In genomic region chr22:26492220-26492619, GRCh38 we compare ENCODE assay signal across 19 cellular contexts. TPM values are rescaled to one million over a fixed set of nuclear protein-coding genes. Genes with fewer than 3 reads are reported as not detected.
DNase-seq lines count a peak whose midpoint lies in the region; ATAC-seq, FAIRE-seq and TF ChIP-seq lines count a peak whose summit lies in the region.
"Had no signal": no experiment of that assay in that cellular context is flagged by ENCODE, and none has a peak within 500 bp of the region (broad histone marks: within the 10 kb centered on the region; RNA-seq: fewer than 3 reads in every experiment).

No MANE protein-coding gene starts in this region.

- no peak overlapping the region for H3K9ac ChIP-seq in HepG2 (ENCODE audit: insufficient read depth, low read depth, low read length)
- H3K9ac ChIP-seq in mammary epithelial cell (ENCODE audit: insufficient read depth, low read length) = no peak overlapping the region
- H3K9ac ChIP-seq in keratinocyte (ENCODE audit: control insufficient read depth, extremely low read depth, insufficient read depth, low read length) = no peak overlapping the region

- H3K27me3 ChIP-seq in HepG2 (ENCODE audit: control insufficient read depth in 1 of 2, insufficient read depth in 2 of 2, low read length in 2 of 2) (no peaks in the 10 kb centered on the region), right lobe of liver (no peaks in the 10 kb centered on the region), mammary epithelial cell (ENCODE audit: insufficient read depth, low read length) (no peaks in the 10 kb centered on the region), keratinocyte (ENCODE audit: control insufficient read depth, extremely low read depth, insufficient read depth, low read length) (no peaks in the 10 kb centered on the region)
- H3K27me3 ChIP-seq: SJSA1 had no signal

- DNase-seq in HepG2 (ENCODE audit: low spot score) (no peak), right lobe of liver (no peak), mammary epithelial cell (no peak), keratinocyte (ENCODE audit: low read depth, low spot score) (no peak)
- DNase-seq in stimulated activated effector memory CD8-positive, alpha-beta T cell treated with anti-CD3 and anti-CD28 coated beads, Interleukin-12 subunit alpha, Interleukin-12 subunit beta, amount 100 ng/mL, for 72 hours (ENCODE audit: low spot score in 2 of 2) = no peak
- no peak for DNase-seq in stimulated activated CD4-positive, alpha-beta T cell treated with anti-CD3 and anti-CD28 coated beads, Interleukin-2, amount 100 ng/mL, for 24 hours
- DNase-seq: ACHN, HFFc6, KG1, MV-4-11, NCI-H1694 treated with DMSO at 0.1 percent for 48 hours, NCI-H2227 treated with DMSO at 0.1 percent for 48 hours, NCI-H524, PC-9 had no signal

- H3K4me2 ChIP-seq in HepG2 (ENCODE audit: low read depth, low read length) = no peak overlapping the region
- H3K4me2 ChIP-seq in mammary epithelial cell (ENCODE audit: insufficient read depth, low read depth, low read length) = peak overlapping the region; percentile 4
- no peak overlapping the region for H3K4me2 ChIP-seq in keratinocyte (ENCODE audit: control insufficient read depth, extremely low read depth, insufficient read depth, low read depth, low read length)
- H3K4me2 ChIP-seq: PC-9 had no signal

- intact Hi-C loops in HepG2 (cut with micrococcal nuclease; ENCODE audit: unreplicated experiment) = no loop called here
- intact Hi-C loops in right lobe of liver (cut with DNase I) = no loop called here
- intact Hi-C loops in mammary epithelial cell (cut with micrococcal nuclease) = no loop called here

- no peak overlapping the region for H2AFZ ChIP-seq in HepG2 (ENCODE audit: low read length)
- H2AFZ ChIP-seq in mammary epithelial cell (ENCODE audit: low read depth, low read length) = no peak overlapping the region
- H2AFZ ChIP-seq in keratinocyte (ENCODE audit: control insufficient read depth, low read length) = no peak overlapping the region
- H2AFZ ChIP-seq: PC-9 had no signal

- peaks cover 29 to 82% of the 10 kb centered on the region in 2 experiments for H3K36me3 ChIP-seq in HepG2 (replicated peaks in 1 of 2; ENCODE audit: control insufficient read depth in 1 of 2, insufficient read depth in 2 of 2, low read length in 2 of 2)
- peaks cover 17 to 90% (median 46%) of the 10 kb centered on the region in 4 donors for H3K36me3 ChIP-seq in right lobe of liver
- peaks cover 40% of the 10 kb centered on the region for H3K36me3 ChIP-seq in mammary epithelial cell (ENCODE audit: insufficient read depth, low read length)
- peaks cover 39 to 57% of the 10 kb centered on the region in 2 experiments for H3K36me3 ChIP-seq in keratinocyte (ENCODE audit: control insufficient read depth in 2 of 2, extremely low read depth in 1 of 2, insufficient read depth in 2 of 2, low read length in 2 of 2)

- POLR2A ChIA-PET in HepG2 (lab: Yijun Ruan, JAX) = interaction anchor here (1.1 kb wide), 1 partner anchor 9 kb away, joined by 4 read pairs; the partner anchor contains the start of genes HPS4 and SRRD

- TF ChIP-seq CTCF in HepG2 (CRISPR knock-in tag; IDR thresholded peaks at IDR 0.05) = no peak
- no peak for TF ChIP-seq CTCF in right lobe of liver (IDR thresholded peaks at IDR 0.05)
- no peak for TF ChIP-seq CTCF in mammary epithelial cell (conservative IDR thresholded peaks at IDR 0.05 in 1 of 2, IDR thresholded peaks at IDR 0.05 in 1 of 2; ENCODE audit: extremely low read depth in 1 of 2, insufficient read depth in 1 of 2, low read depth in 1 of 2, low read length in 2 of 2)
- no peak for TF ChIP-seq CTCF in keratinocyte (optimal IDR thresholded peaks at IDR 0.05 in 1 of 3, IDR thresholded peaks at IDR 0.05 in 1 of 3, conservative IDR thresholded peaks at IDR 0.05 in 1 of 3; ENCODE audit: extremely low read depth in 1 of 3, insufficient read depth in 2 of 3, low read length in 3 of 3)

- BruUV-seq in HepG2 (replicated peaks; lab: Mats Ljungman, UMichigan) (no TSS peak), mammary epithelial cell (replicated peaks; lab: Mats Ljungman, UMichigan) (no TSS peak)

- H4K20me1 ChIP-seq in HepG2 (ENCODE audit: insufficient read depth, low read length) = no peaks in the 10 kb centered on the region
- H4K20me1 ChIP-seq in mammary epithelial cell (ENCODE audit: insufficient read depth, low read length) = peaks cover 3% of the 10 kb centered on the region
- no peaks in the 10 kb centered on the region for H4K20me1 ChIP-seq in keratinocyte (ENCODE audit: control insufficient read depth, extremely low read depth, insufficient read depth, low read length)

- H3K4me1 ChIP-seq in HepG2 (ENCODE audit: insufficient read depth, low read length) = peaks cover 25% of the 10 kb centered on the region
- no peaks in the 10 kb centered on the region for H3K4me1 ChIP-seq in right lobe of liver
- peaks cover 24% of the 10 kb centered on the region for H3K4me1 ChIP-seq in mammary epithelial cell (ENCODE audit: insufficient read depth, low read length)
- peaks cover 24% of the 10 kb centered on the region for H3K4me1 ChIP-seq in keratinocyte (ENCODE audit: control insufficient read depth, extremely low read depth, insufficient read depth, low read length)

- peaks cover 6% of the 10 kb centered on the region for H3K4me1 Mint-ChIP-seq in stimulated activated effector memory CD8-positive, alpha-beta T cell treated with anti-CD3 and anti-CD28 coated beads, Interleukin-12 subunit alpha, Interleukin-12 subunit beta, amount 100 ng/mL, for 72 hours

- 96% methylated on average over 9 of the region's 9 CpGs for WGBS in HepG2 (ENCODE audit: low lambda C conversion rate)
- 83% methylated on average over 5 of the region's 9 CpGs for WGBS in right lobe of liver (ENCODE audit: insufficient coverage, low coverage, low lambda C conversion rate, missing lambda C conversion rate)
- 89% methylated on average over 7 of the region's 9 CpGs for WGBS in mammary epithelial cell (ENCODE audit: low coverage, missing lambda C conversion rate)

- H3K36me3 Mint-ChIP-seq in stimulated activated effector memory CD8-positive, alpha-beta T cell treated with anti-CD3 and anti-CD28 coated beads, Interleukin-12 subunit alpha, Interleukin-12 subunit beta, amount 100 ng/mL, for 72 hours = peaks cover 100% of the 10 kb centered on the region

- H3K27ac Mint-ChIP-seq in stimulated activated effector memory CD8-positive, alpha-beta T cell treated with anti-CD3 and anti-CD28 coated beads, Interleukin-12 subunit alpha, Interleukin-12 subunit beta, amount 100 ng/mL, for 72 hours = no peak overlapping the region
- H3K27ac Mint-ChIP-seq: HFFc6 had no signal

- TF ChIP-seq EP300 in HepG2 (IDR thresholded peaks at IDR 0.05; ENCODE audit: low read depth in 2 of 2, low read length in 2 of 2) = no peak
- no peak for TF ChIP-seq EP300 in HepG2 (CRISPR knock-in tag; IDR thresholded peaks at IDR 0.05; ENCODE audit: borderline replicate concordance)

- ATAC-seq in HepG2 (no peak), right lobe of liver (no peak), GM18858 (IDR thresholded peaks at IDR 0.05; ENCODE audit: unreplicated experiment) (no peak)
- no peak for ATAC-seq in stimulated activated effector memory CD8-positive, alpha-beta T cell treated with anti-CD3 and anti-CD28 coated beads, Interleukin-12 subunit alpha, Interleukin-12 subunit beta, amount 100 ng/mL, for 72 hours

- no peak for TF ChIP-seq RAD21 in HepG2 (CRISPR knock-in tag; IDR thresholded peaks at IDR 0.05)

- TF ChIP-seq POLR2A in HepG2 (IDR thresholded peaks at IDR 0.05; ENCODE audit: insufficient read depth in 1 of 2, low read depth in 2 of 2, low read length in 2 of 2) (0 out of 4 replicates have a peak, but pooled peaks of 1 of the 2 experiments have one; percentile 35), right lobe of liver (IDR thresholded peaks at IDR 0.05) (no peak)

- no peaks in the 10 kb centered on the region for H3K9me3 Mint-ChIP-seq in stimulated activated effector memory CD8-positive, alpha-beta T cell treated with anti-CD3 and anti-CD28 coated beads, Interleukin-12 subunit alpha, Interleukin-12 subunit beta, amount 100 ng/mL, for 72 hours
- H3K9me3 Mint-ChIP-seq: HFFc6 had no signal

- H3K4me3 ChIP-seq in HepG2 (replicated peaks in 1 of 3; ENCODE audit: insufficient read depth in 1 of 3, low read depth in 2 of 3, low read length in 3 of 3) (no peak overlapping the region), right lobe of liver (no peak overlapping the region), mammary epithelial cell (replicated peaks in 1 of 3; ENCODE audit: insufficient read depth in 1 of 3, low read depth in 2 of 3, low read length in 3 of 3) (no peak overlapping the region), keratinocyte (ENCODE audit: control insufficient read depth in 2 of 3, extremely low read depth in 1 of 3, insufficient read depth in 2 of 3, low read depth in 1 of 3, low read length in 3 of 3) (no peak overlapping the region)
- H3K4me3 ChIP-seq: PC-9, SJSA1 had no signal

- H3K9me3 ChIP-seq in HepG2 (ENCODE audit: low read length) = no peaks in the 10 kb centered on the region
- H3K9me3 ChIP-seq in right lobe of liver = no peaks in the 10 kb centered on the region
- no peaks in the 10 kb centered on the region for H3K9me3 ChIP-seq in mammary epithelial cell (replicated peaks; ENCODE audit: insufficient read depth, low read length)
- H3K9me3 ChIP-seq in keratinocyte (ENCODE audit: control insufficient read depth, low read depth, low read length) = no peaks in the 10 kb centered on the region
- H3K9me3 ChIP-seq: SJSA1 had no signal

- H3K79me2 ChIP-seq in HepG2 (ENCODE audit: insufficient read depth, low read length) = no peaks in the 10 kb centered on the region
- peaks cover 11% of the 10 kb centered on the region for H3K79me2 ChIP-seq in mammary epithelial cell (ENCODE audit: insufficient read depth, low read length)
- peaks cover 6% of the 10 kb centered on the region for H3K79me2 ChIP-seq in keratinocyte (ENCODE audit: control insufficient read depth, insufficient read depth, low read length)

- no peak overlapping the region for H3K4me3 Mint-ChIP-seq in stimulated activated effector memory CD8-positive, alpha-beta T cell treated with anti-CD3 and anti-CD28 coated beads, Interleukin-12 subunit alpha, Interleukin-12 subunit beta, amount 100 ng/mL, for 72 hours
- H3K4me3 Mint-ChIP-seq: HFFc6 had no signal

- CTCF ChIA-PET in HepG2 (lab: Yijun Ruan, JAX; ENCODE audit: low intra/inter-chr PET ratio, low total read pairs) (no interaction called here), mammary epithelial cell (lab: Charles Lee; ENCODE audit: low non-redundant PET) (no interaction called here)

- in situ Hi-C loops in HepG2 (cut with HindIII; ENCODE audit: extremely low pct_ligation_motif_present, low pct_unique_long_range_greater_than_20kb) (no loop called here), mammary epithelial cell (cut with MboI; ENCODE audit: low sequenced_read_pairs in 2 of 2) (no loop called here)

- H3K27ac ChIP-seq in HepG2 (ENCODE audit: extremely low read length, insufficient read depth, low read length) (no peak overlapping the region), right lobe of liver (no peak overlapping the region), mammary epithelial cell (ENCODE audit: insufficient read depth, low read depth, low read length) (no peak overlapping the region), keratinocyte (ENCODE audit: control insufficient read depth, insufficient read depth, low read length) (peak overlapping the region; percentile 88)
- H3K27ac ChIP-seq: C4-2B, PC-9, SJSA1 had no signal

- FAIRE-seq in HepG2 (lab: Jason Lieb, UNC) (no peak), keratinocyte (lab: Jason Lieb, UNC) (no peak)
- FAIRE-seq: D721Med, H54 had no signal

- dilution Hi-C loops in mammary epithelial cell (cut with HindIII; ENCODE audit: low sequenced_read_pairs) (no loop called here), keratinocyte (cut with MboI; ENCODE audit: extremely low pct_ligation_motif_present, low sequenced_read_pairs) (no loop called here)

- H3K9me1 ChIP-seq in keratinocyte (ENCODE audit: control insufficient read depth, extremely low read depth, insufficient read depth, low read length) = no peaks in the 10 kb centered on the region

RNA-seq across cellular contexts. Expression of gene SRRD, which starts 8.5 kb away (rescaled TPM):
- total RNA-seq in HepG2 (2016; rRNA removed; fragmentation: Illumina TruSeq; extraction: Trizol) (36.6 and 56.5 TPM in 2 replicates), right lobe of liver (10 to 100 TPM; 11.4 to 15.2 (median 11.8) TPM), mammary epithelial cell (10 to 100 TPM; 16.3 to 20.8 TPM)
- 17.9 and 19.5 TPM in 2 replicates for total RNA-seq in HepG2 (2016; cell fraction: cytosol; rRNA removed; fragmentation: Illumina TruSeq; extraction: Trizol; ENCODE audit: low read depth)
- 32.5 and 46.6 TPM in 2 replicates for total RNA-seq in HepG2 (2016; cell fraction: insoluble cytoplasmic fraction; rRNA removed; fragmentation: Illumina TruSeq; extraction: Trizol)
- 41.5 and 47.4 TPM in 2 replicates for total RNA-seq in HepG2 (2016; cell fraction: membrane; rRNA removed; fragmentation: Illumina TruSeq; extraction: Trizol)
- 15.6 and 20.0 TPM in 2 replicates for total RNA-seq in HepG2 (2016; cell fraction: nucleus; rRNA removed; fragmentation: Illumina TruSeq; extraction: Trizol)
- polyA plus RNA-seq in HepG2 (2011; rRNA removed) (21.8 and 22.8 TPM in 2 replicates), mammary epithelial cell (20.7 TPM), keratinocyte (30.2 to 45.0 TPM (median 33.0 TPM) in 3 replicates)
- polyA plus RNA-seq in HepG2 (2011; cell fraction: cytosol; rRNA removed) = 14.2 and 19.3 TPM in 2 replicates
- 6.5 and 12.7 TPM in 2 replicates for polyA plus RNA-seq in HepG2 (2011; cell fraction: nucleus; rRNA removed)
- polyA plus RNA-seq in HepG2 (2012) = 16.5 and 18.1 TPM in 2 replicates
- polyA plus RNA-seq in HepG2 (2016; cell fraction: cytosol; fragmentation: Illumina TruSeq; extraction: Trizol; ENCODE audit: low read depth) = 38.8 and 45.5 TPM in 2 replicates
- 54.6 and 54.9 TPM in 2 replicates for polyA plus RNA-seq in HepG2 (2016; cell fraction: insoluble cytoplasmic fraction; fragmentation: Illumina TruSeq; extraction: Trizol; ENCODE audit: low read depth)
- polyA plus RNA-seq in HepG2 (2016; cell fraction: membrane; fragmentation: Illumina TruSeq; extraction: Trizol; ENCODE audit: low read depth) = 41.2 and 47.5 TPM in 2 replicates
- polyA plus RNA-seq in HepG2 (2016; cell fraction: nucleus; fragmentation: Illumina TruSeq; extraction: Trizol; ENCODE audit: insufficient read depth, low read depth) = 23.9 and 26.3 TPM in 2 replicates
- polyA minus RNA-seq in HepG2 (2011; rRNA and poly(A)+ RNA removed; ENCODE audit: low replicate concordance) = 13.6 and 15.2 TPM in 2 replicates
- 8.6 and 10.8 TPM in 2 replicates for polyA minus RNA-seq in HepG2 (2011; cell fraction: cytosol; rRNA and poly(A)+ RNA removed)
- 14.0 and 18.3 TPM in 2 replicates for polyA minus RNA-seq in HepG2 (2011; cell fraction: nucleus; rRNA and poly(A)+ RNA removed)
- polyA minus RNA-seq in mammary epithelial cell (21.7 TPM), keratinocyte (9.2 to 21.2 TPM (median 20.3 TPM) in 3 replicates)
- polyA plus RNA-seq in keratinocyte (2011; ENCODE audit: low read depth) = 38.3 TPM
- 31.4 and 54.5 TPM in 2 replicates for polyA plus RNA-seq in keratinocyte (2011; cell fraction: cytosol; rRNA removed)
- 19.2 and 23.8 TPM in 2 replicates for polyA plus RNA-seq in keratinocyte (2011; cell fraction: nucleus; rRNA removed)
- polyA plus RNA-seq in keratinocyte (2012; ENCODE audit: low replicate concordance) = 17.3 and 20.6 TPM in 2 replicates
- 6.5 TPM for polyA minus RNA-seq in keratinocyte (2011; cell fraction: cytosol; rRNA and poly(A)+ RNA removed)
- polyA minus RNA-seq in keratinocyte (2011; cell fraction: nucleus; rRNA and poly(A)+ RNA removed) = 3.2 and 8.7 TPM in 2 replicates

RNA-seq across cellular contexts. Expression of gene HPS4, which starts 8.6 kb away (rescaled TPM):
- total RNA-seq in HepG2 (2016; rRNA removed; fragmentation: Illumina TruSeq; extraction: Trizol) (29.7 and 34.0 TPM in 2 replicates), right lobe of liver (10 to 100 TPM; 10.7 to 13.8 (median 12.6) TPM), mammary epithelial cell (10 to 100 TPM; 33.6 to 38.3 TPM)
- 6.1 and 12.7 TPM in 2 replicates for total RNA-seq in HepG2 (2016; cell fraction: cytosol; rRNA removed; fragmentation: Illumina TruSeq; extraction: Trizol; ENCODE audit: low read depth)
- total RNA-seq in HepG2 (2016; cell fraction: insoluble cytoplasmic fraction; rRNA removed; fragmentation: Illumina TruSeq; extraction: Trizol) = 28.2 and 33.4 TPM in 2 replicates
- 12.8 and 13.4 TPM in 2 replicates for total RNA-seq in HepG2 (2016; cell fraction: membrane; rRNA removed; fragmentation: Illumina TruSeq; extraction: Trizol)
- total RNA-seq in HepG2 (2016; cell fraction: nucleus; rRNA removed; fragmentation: Illumina TruSeq; extraction: Trizol) = 47.5 and 51.3 TPM in 2 replicates
- polyA plus RNA-seq in HepG2 (2011; rRNA removed) (27.4 and 28.0 TPM in 2 replicates), mammary epithelial cell (18.3 TPM), keratinocyte (15.3 to 21.5 TPM (median 21.3 TPM) in 3 replicates)
- 14.0 and 16.9 TPM in 2 replicates for polyA plus RNA-seq in HepG2 (2011; cell fraction: cytosol; rRNA removed)
- polyA plus RNA-seq in HepG2 (2011; cell fraction: nucleus; rRNA removed) = 114 and 121 TPM in 2 replicates
- polyA plus RNA-seq in HepG2 (2012) = 20.2 and 21.3 TPM in 2 replicates
- 2.0 TPM in 2 replicates for polyA plus RNA-seq in HepG2 (2016; cell fraction: cytosol; fragmentation: Illumina TruSeq; extraction: Trizol; ENCODE audit: low read depth)
- 14.9 and 19.8 TPM in 2 replicates for polyA plus RNA-seq in HepG2 (2016; cell fraction: insoluble cytoplasmic fraction; fragmentation: Illumina TruSeq; extraction: Trizol; ENCODE audit: low read depth)
- 4.4 and 5.3 TPM in 2 replicates for polyA plus RNA-seq in HepG2 (2016; cell fraction: membrane; fragmentation: Illumina TruSeq; extraction: Trizol; ENCODE audit: low read depth)
- polyA plus RNA-seq in HepG2 (2016; cell fraction: nucleus; fragmentation: Illumina TruSeq; extraction: Trizol; ENCODE audit: insufficient read depth, low read depth) = 67.8 and 71.6 TPM in 2 replicates
- 18.5 and 40.6 TPM in 2 replicates for polyA minus RNA-seq in HepG2 (2011; rRNA and poly(A)+ RNA removed; ENCODE audit: low replicate concordance)
- polyA minus RNA-seq in HepG2 (2011; cell fraction: cytosol; rRNA and poly(A)+ RNA removed) = 9.3 and 10.6 TPM in 2 replicates
- 61.7 and 71.9 TPM in 2 replicates for polyA minus RNA-seq in HepG2 (2011; cell fraction: nucleus; rRNA and poly(A)+ RNA removed)
- polyA minus RNA-seq in mammary epithelial cell (9.7 TPM), keratinocyte (15.9 to 45.2 TPM (median 27.2 TPM) in 3 replicates)
- polyA plus RNA-seq in keratinocyte (2011; ENCODE audit: low read depth) = 16.5 TPM
- 16.2 and 18.5 TPM in 2 replicates for polyA plus RNA-seq in keratinocyte (2011; cell fraction: cytosol; rRNA removed)
- polyA plus RNA-seq in keratinocyte (2011; cell fraction: nucleus; rRNA removed) = 49.8 and 53.8 TPM in 2 replicates
- 15.7 and 19.2 TPM in 2 replicates for polyA plus RNA-seq in keratinocyte (2012; ENCODE audit: low replicate concordance)
- 21.3 TPM for polyA minus RNA-seq in keratinocyte (2011; cell fraction: cytosol; rRNA and poly(A)+ RNA removed)
- 23.3 and 29.4 TPM in 2 replicates for polyA minus RNA-seq in keratinocyte (2011; cell fraction: nucleus; rRNA and poly(A)+ RNA removed)

RNA-seq across cellular contexts. Expression of gene TFIP11, which starts 20.1 kb away (rescaled TPM):
- 20.8 and 22.8 TPM in 2 replicates for total RNA-seq in HepG2 (2016; rRNA removed; fragmentation: Illumina TruSeq; extraction: Trizol)
- total RNA-seq in HepG2 (2016; cell fraction: cytosol; rRNA removed; fragmentation: Illumina TruSeq; extraction: Trizol; ENCODE audit: low read depth) = 2.5 and 2.8 TPM in 2 replicates
- 20.2 and 22.6 TPM in 2 replicates for total RNA-seq in HepG2 (2016; cell fraction: insoluble cytoplasmic fraction; rRNA removed; fragmentation: Illumina TruSeq; extraction: Trizol)
- 4.9 and 5.7 TPM in 2 replicates for total RNA-seq in HepG2 (2016; cell fraction: membrane; rRNA removed; fragmentation: Illumina TruSeq; extraction: Trizol)
- 17.0 and 24.6 TPM in 2 replicates for total RNA-seq in HepG2 (2016; cell fraction: nucleus; rRNA removed; fragmentation: Illumina TruSeq; extraction: Trizol)
- polyA plus RNA-seq in HepG2 (2011; rRNA removed) = 15.4 and 18.4 TPM in 2 replicates
- polyA plus RNA-seq in HepG2 (2011; cell fraction: cytosol; rRNA removed) = 11.9 and 14.9 TPM in 2 replicates
- polyA plus RNA-seq in HepG2 (2011; cell fraction: nucleus; rRNA removed) = 19.7 and 24.6 TPM in 2 replicates
- polyA plus RNA-seq in HepG2 (2012) = 11.8 and 16.2 TPM in 2 replicates
- 0.94 and 1.1 TPM in 2 replicates for polyA plus RNA-seq in HepG2 (2016; cell fraction: cytosol; fragmentation: Illumina TruSeq; extraction: Trizol; ENCODE audit: low read depth)
- polyA plus RNA-seq in HepG2 (2016; cell fraction: insoluble cytoplasmic fraction; fragmentation: Illumina TruSeq; extraction: Trizol; ENCODE audit: low read depth) = 16.1 and 16.3 TPM in 2 replicates
- 1.7 and 2.2 TPM in 2 replicates for polyA plus RNA-seq in HepG2 (2016; cell fraction: membrane; fragmentation: Illumina TruSeq; extraction: Trizol; ENCODE audit: low read depth)
- polyA plus RNA-seq in HepG2 (2016; cell fraction: nucleus; fragmentation: Illumina TruSeq; extraction: Trizol; ENCODE audit: insufficient read depth, low read depth) = 22.2 and 27.8 TPM in 2 replicates
- 32.9 and 35.2 TPM in 2 replicates for polyA minus RNA-seq in HepG2 (2011; rRNA and poly(A)+ RNA removed; ENCODE audit: low replicate concordance)
- 11.9 and 15.1 TPM in 2 replicates for polyA minus RNA-seq in HepG2 (2011; cell fraction: cytosol; rRNA and poly(A)+ RNA removed)
- polyA minus RNA-seq in HepG2 (2011; cell fraction: nucleus; rRNA and poly(A)+ RNA removed) = 30.3 and 31.2 TPM in 2 replicates
- 10 to 100 TPM; 17.0 to 24.1 (median 21.6) TPM for total RNA-seq in right lobe of liver
- total RNA-seq in mammary epithelial cell = 10 to 100 TPM; 35.7 to 38.3 TPM
- polyA plus RNA-seq in mammary epithelial cell = 21.5 TPM
- 61.8 TPM for polyA minus RNA-seq in mammary epithelial cell
- 25.7 to 30.3 TPM (median 28.6 TPM) in 3 replicates for polyA plus RNA-seq in keratinocyte
- 26.2 TPM for polyA plus RNA-seq in keratinocyte (2011; ENCODE audit: low read depth)
- polyA plus RNA-seq in keratinocyte (2011; cell fraction: cytosol; rRNA removed) = 18.3 and 19.1 TPM in 2 replicates
- 40.4 and 47.8 TPM in 2 replicates for polyA plus RNA-seq in keratinocyte (2011; cell fraction: nucleus; rRNA removed)
- 18.9 and 25.1 TPM in 2 replicates for polyA plus RNA-seq in keratinocyte (2012; ENCODE audit: low replicate concordance)
- polyA minus RNA-seq in keratinocyte = 33.6 to 59.6 TPM (median 36.2 TPM) in 3 replicates
- 39.5 TPM for polyA minus RNA-seq in keratinocyte (2011; cell fraction: cytosol; rRNA and poly(A)+ RNA removed)
- 23.4 and 26.6 TPM in 2 replicates for polyA minus RNA-seq in keratinocyte (2011; cell fraction: nucleus; rRNA and poly(A)+ RNA removed)
